Comparison of ENCODE assay signal across 8 cellular contexts in genomic region chr1:101236546-101237228, GRCh38. TPM values are rescaled to one million over a fixed set of nuclear protein-coding genes. Genes with fewer than 3 reads are reported as not detected.
A peak's percentile ranks its signal among the peaks of the same experiment; 100 is the strongest.
DNase-seq lines count a peak whose midpoint lies in the region; ATAC-seq and TF ChIP-seq lines count a peak whose summit lies in the region.

Gene S1PR1 (plus strand): TSS chr1:101237019. CDS start chr1:101238985, 1,966 bp downstream.

- DNase-seq in CD1c-positive myeloid dendritic cell (ENCODE audit: extremely low spot score) (peak; percentile 50), chondrocyte (ENCODE audit: low spot score) (no peak), epidermal melanocyte (ENCODE audit: insufficient read length, low spot score) (no peak)
- DNase-seq in activated CD4-positive, alpha-beta T cell treated with anti-CD3 and anti-CD28 coated beads for 1 hour, result peak; percentile 47
- peak; percentile 43 to 66 for DNase-seq in stimulated activated CD4-positive, alpha-beta T cell treated with anti-CD3 and anti-CD28 coated beads, Interleukin-1b, Interleukin-23, amount 100 ng/mL, for 4 hours (ENCODE audit: low read depth in 2 of 2)

- peaks cover 23% of the 10 kb centered on the region for H3K27me3 Mint-ChIP-seq in chondrocyte (ENCODE audit: low read depth)

- no peaks in the 10 kb centered on the region for H3K9me3 ChIP-seq in HUES64 (ENCODE audit: insufficient read depth, low read depth, low read length)

- TF ChIP-seq CTCF in chondrocyte (IDR thresholded peaks at IDR 0.05), result no peak

- peaks cover 35% of the 10 kb centered on the region for H3K4me1 Mint-ChIP-seq in chondrocyte (ENCODE audit: low read depth)

- WGBS in HUES64, result under 1% methylated on average over 40 of the region's 45 CpGs

- ATAC-seq in GM21367 (IDR thresholded peaks at IDR 0.05; ENCODE audit: unreplicated experiment), result peak; percentile 13

- H3K27me3 ChIP-seq in HUES64 (ENCODE audit: insufficient read depth, low read length), result peaks cover 45% of the 10 kb centered on the region
- H3K27me3 ChIP-seq in layer of hippocampus (ENCODE audit: control insufficient read depth, insufficient read depth, low read length), result peaks cover 2% of the 10 kb centered on the region

- peak within 1 kb of the TSS; percentile 66 for H3K4me3 ChIP-seq in HUES64 (ENCODE audit: low read length)

- peak within 1 kb of the TSS; percentile 44 for H3K9ac ChIP-seq in HUES64 (ENCODE audit: low read depth, low read length)

- peak within 1 kb of the TSS; percentile 87 for H3K4me3 Mint-ChIP-seq in chondrocyte (ENCODE audit: unreplicated experiment)

- peak within 1 kb of the TSS; percentile 50 for H3K27ac Mint-ChIP-seq in chondrocyte (ENCODE audit: unreplicated experiment)

- H3K36me3 Mint-ChIP-seq in chondrocyte (ENCODE audit: low read depth), result peaks cover 2% of the 10 kb centered on the region

- H3K9me3 Mint-ChIP-seq in chondrocyte (ENCODE audit: low read depth), result peaks cover 2% of the 10 kb centered on the region

- H3K27ac ChIP-seq in HUES64 (ENCODE audit: low read depth, low read length) (no peak within 1 kb of the TSS), layer of hippocampus (ENCODE audit: low read depth, low read length) (peak within 1 kb of the TSS; percentile 81)

- no peaks in the 10 kb centered on the region for H3K36me3 ChIP-seq in HUES64 (ENCODE audit: insufficient read depth, low read length)

- peaks cover 10% of the 10 kb centered on the region for H3K4me1 ChIP-seq in HUES64 (ENCODE audit: insufficient read depth, low read length)

RNA-seq across cellular contexts. Expression of gene S1PR1, which starts in this region (rescaled TPM):
- 1.5 TPM for polyA plus RNA-seq in HUES64 (2013, experiment 1 of 2)
- 2.4 TPM for polyA plus RNA-seq in HUES64 (2013, experiment 2 of 2)
- 0.15 to 0.40 TPM (median 0.17 TPM) in 3 replicates for total RNA-seq in chondrocyte

Comparison
In these comparisons a context has a peak if more than half of its experiments do, and no peak if none do; other contexts are left out.
1. DNase-seq: peak in CD1c-positive myeloid dendritic cell (single experiment), activated CD4-positive, alpha-beta T cell treated with anti-CD3 and anti-CD28 coated beads for 1 hour (single experiment) and stimulated activated CD4-positive, alpha-beta T cell treated with anti-CD3 and anti-CD28 coated beads, Interleukin-1b, Interleukin-23, amount 100 ng/mL, for 4 hours (2 of 2); none in chondrocyte (single experiment) and epidermal melanocyte (single experiment).